In genomic region chr15:33111051-33111451, GRCh38 we compare ENCODE assay signal across 21 cellular contexts.
DNase-seq lines count a peak whose midpoint lies in the region; ATAC-seq, FAIRE-seq and TF ChIP-seq lines count a peak whose summit lies in the region.
"Had no signal": no experiment of that assay in that cellular context is flagged by ENCODE, and none has a peak within 500 bp of the region (broad histone marks: within the 10 kb centered on the region; RNA-seq: fewer than 3 reads in every experiment).

No MANE protein-coding gene starts in this region.

- no peak for FAIRE-seq in endothelial cell of umbilical vein (lab: Jason Lieb, UNC)
- no peak for FAIRE-seq in GM12891 (lab: Jason Lieb, UNC)

- H3K4me3 Mint-ChIP-seq in HFFc6 = peak overlapping the region; percentile 29; the same call in 1 of the 2 replicates
- H3K4me3 Mint-ChIP-seq: dendritic cell treated with granulocyte-macrophage colony-stimulating factor and Interleukin-4, amounts not matched to agents 40 ng/mL and 50 ng/mL, for 4 days; naive thymus-derived CD8-positive, alpha-beta T cell had no signal

- H3K4me2 ChIP-seq in PC-3 (ENCODE audit: low read length) = peak overlapping the region; percentile 67
- peak overlapping the region; percentile 31 for H3K4me2 ChIP-seq in endothelial cell of umbilical vein (ENCODE audit: insufficient read depth, low read length)

- H3K4me1 ChIP-seq in PC-3 (ENCODE audit: insufficient read depth, low read length) (peaks cover 45% of the 10 kb centered on the region), endothelial cell of umbilical vein (ENCODE audit: control insufficient read depth, extremely low read depth, insufficient read depth, low read length) (peaks cover 5% of the 10 kb centered on the region), neuron (ENCODE audit: insufficient read depth, low read length) (peaks cover 1% of the 10 kb centered on the region)
- H3K4me1 ChIP-seq: body of pancreas, suprapubic skin had no signal

- BruUV-seq in PC-3 (replicated peaks; lab: Mats Ljungman, UMichigan) (no TSS peak), endothelial cell of umbilical vein (replicated peaks; lab: Mats Ljungman, UMichigan) (no TSS peak)

- H2AFZ ChIP-seq in PC-3 (ENCODE audit: low read length) (no peak overlapping the region), endothelial cell of umbilical vein (ENCODE audit: low read depth, low read length) (no peak overlapping the region), neuron (ENCODE audit: low read depth, low read length) (peak overlapping the region; percentile 5)

- H3K9me3 Mint-ChIP-seq in HFFc6 = peaks cover 16% of the 10 kb centered on the region
- H3K9me3 Mint-ChIP-seq: dendritic cell treated with granulocyte-macrophage colony-stimulating factor and Interleukin-4, amounts not matched to agents 40 ng/mL and 50 ng/mL, for 4 days; naive thymus-derived CD8-positive, alpha-beta T cell had no signal

- H3K27me3 Mint-ChIP-seq in HFFc6 (ENCODE audit: insufficient read depth) = no peaks in the 10 kb centered on the region; the same call in 1 of the 2 replicates
- H3K27me3 Mint-ChIP-seq: dendritic cell treated with granulocyte-macrophage colony-stimulating factor and Interleukin-4, amounts not matched to agents 40 ng/mL and 50 ng/mL, for 4 days; naive thymus-derived CD8-positive, alpha-beta T cell had no signal

- no peaks in the 10 kb centered on the region for H3K9me2 ChIP-seq in PC-3 (replicated peaks; ENCODE audit: low read length)

- no peak overlapping the region for H3K4me3 ChIP-seq in PC-3 (ENCODE audit: low read length)
- H3K4me3 ChIP-seq in endothelial cell of umbilical vein (replicated peaks in 1 of 3; ENCODE audit: insufficient read depth in 1 of 3, low read depth in 1 of 3, low read length in 3 of 3) = no peak overlapping the region
- no peak overlapping the region for H3K4me3 ChIP-seq in neuron (ENCODE audit: low read length)
- H3K4me3 ChIP-seq: body of pancreas, HAP-1, lung, suprapubic skin had no signal

- H3K36me3 Mint-ChIP-seq in HFFc6 (ENCODE audit: low read depth) = peaks cover 34% of the 10 kb centered on the region
- H3K36me3 Mint-ChIP-seq: naive thymus-derived CD8-positive, alpha-beta T cell had no signal

- H3K27ac Mint-ChIP-seq in HFFc6 = peak overlapping the region; percentile 55
- H3K27ac Mint-ChIP-seq: dendritic cell treated with granulocyte-macrophage colony-stimulating factor and Interleukin-4, amounts not matched to agents 40 ng/mL and 50 ng/mL, for 4 days; naive thymus-derived CD8-positive, alpha-beta T cell; progenitor cell of endocrine pancreas had no signal

- no peak for TF ChIP-seq POLR2A in endothelial cell of umbilical vein (IDR thresholded peaks at IDR 0.05; ENCODE audit: low read depth, low read length)
- no peak for TF ChIP-seq POLR2A in GM12891 (IDR thresholded peaks at IDR 0.05; ENCODE audit: low read depth, low read length)

- H3F3A ChIP-seq in PC-3 (ENCODE audit: low read length, unreplicated experiment) = no peaks in the 10 kb centered on the region

- peak; percentile 75 for ATAC-seq in PC-3
- ATAC-seq: body of pancreas; naive thymus-derived CD8-positive, alpha-beta T cell had no signal

- CTCF ChIA-PET in PC-3 (lab: Charles Lee) (no interaction called here), endothelial cell of umbilical vein (lab: Charles Lee) (no interaction called here)

- H3K27me3 ChIP-seq in PC-3 (ENCODE audit: low read length) = no peaks in the 10 kb centered on the region
- no peaks in the 10 kb centered on the region for H3K27me3 ChIP-seq in endothelial cell of umbilical vein (ENCODE audit: control insufficient read depth in 2 of 2, insufficient read depth in 2 of 2, low read length in 2 of 2)
- H3K27me3 ChIP-seq in neuron (ENCODE audit: insufficient read depth, low read length) = no peaks in the 10 kb centered on the region
- H3K27me3 ChIP-seq: body of pancreas, suprapubic skin had no signal

- H3K9me3 ChIP-seq in PC-3 (ENCODE audit: low read length) (no peaks in the 10 kb centered on the region), endothelial cell of umbilical vein (replicated peaks; ENCODE audit: control insufficient read depth, insufficient read depth, low read length) (no peaks in the 10 kb centered on the region), neuron (ENCODE audit: low read length) (no peaks in the 10 kb centered on the region)
- H3K9me3 ChIP-seq: body of pancreas, HAP-1, suprapubic skin had no signal

- no peaks in the 10 kb centered on the region for H3K36me3 ChIP-seq in PC-3 (ENCODE audit: low read depth, low read length)
- no peaks in the 10 kb centered on the region for H3K36me3 ChIP-seq in endothelial cell of umbilical vein (ENCODE audit: control insufficient read depth in 2 of 2, extremely low read depth in 1 of 2, insufficient read depth in 2 of 2, low read length in 2 of 2)
- no peaks in the 10 kb centered on the region for H3K36me3 ChIP-seq in neuron (ENCODE audit: insufficient read depth, low read length)
- H3K36me3 ChIP-seq: HAP-1, suprapubic skin had no signal

- H3K9me1 ChIP-seq in endothelial cell of umbilical vein (replicated peaks; ENCODE audit: control insufficient read depth, extremely low read depth, insufficient read depth, low read length) = no peaks in the 10 kb centered on the region

- H3K4me1 Mint-ChIP-seq in HFFc6 (ENCODE audit: low read depth) = peaks cover 72% of the 10 kb centered on the region

- H3K9ac ChIP-seq in PC-3 (ENCODE audit: low read length) = peak overlapping the region; percentile 56
- no peak overlapping the region for H3K9ac ChIP-seq in endothelial cell of umbilical vein (replicated peaks; ENCODE audit: extremely low read depth, insufficient read depth, low read length)

- DNase-seq in HFFc6 (no peak), PC-3 (peak; percentile 86), endothelial cell of umbilical vein (ENCODE audit: low read depth, low spot score) (peak; percentile 80), NCI-H2029 (lab: John Stamatoyannopoulos, UW) (no peak), GM12891 (ENCODE audit: insufficient read length, low spot score) (no peak)
- no peak for DNase-seq in activated CD4-positive, alpha-beta T cell treated with anti-CD3 and anti-CD28 coated beads for 1 hour
- DNase-seq: activated CD4-positive, alpha-beta T cell treated with anti-CD3 and anti-CD28 coated beads, Interleukin-2, amount 50 U/mL, for 4 hours; activated naive CD4-positive, alpha-beta T cell treated with anti-CD3 and anti-CD28 coated beads, Interleukin-2, amount 50 U/mL, for 16 hours; body of pancreas; Kasumi-1; naive thymus-derived CD8-positive, alpha-beta T cell; NCI-H1105; Right ventricle myocardium superior; T-helper 1 cell had no signal

- H4K20me1 ChIP-seq in PC-3 (ENCODE audit: low read length) (no peaks in the 10 kb centered on the region), endothelial cell of umbilical vein (replicated peaks; ENCODE audit: control insufficient read depth, extremely low read depth, insufficient read depth, low read length) (no peaks in the 10 kb centered on the region)

- dilution Hi-C loops in endothelial cell of umbilical vein (cut with MboI; ENCODE audit: extremely low pct_ligation_motif_present, low sequenced_read_pairs) = no loop called here

- H3K79me2 ChIP-seq in PC-3 (ENCODE audit: low read length) = no peaks in the 10 kb centered on the region
- H3K79me2 ChIP-seq in endothelial cell of umbilical vein (ENCODE audit: control insufficient read depth, insufficient read depth, low read length) = no peaks in the 10 kb centered on the region

- TF ChIP-seq CTCF in HFFc6 (IDR thresholded peaks at IDR 0.05) (no peak), PC-3 (conservative IDR thresholded peaks at IDR 0.05; ENCODE audit: low read depth, low read length) (no peak), endothelial cell of umbilical vein (IDR thresholded peaks at IDR 0.05; ENCODE audit: extremely low read depth in 1 of 2, insufficient read depth in 1 of 2, low read depth in 1 of 2, low read length in 2 of 2) (no peak)

- peak overlapping the region; percentile 81 for H3K27ac ChIP-seq in PC-3 (ENCODE audit: low read length)
- H3K27ac ChIP-seq in endothelial cell of umbilical vein (ENCODE audit: insufficient read depth, low read depth, low read length) = no peak overlapping the region
- H3K27ac ChIP-seq: body of pancreas, epithelial cell of prostate, suprapubic skin had no signal

- intact Hi-C loops in PC-3 (cut with micrococcal nuclease) = loop anchor here (2.0 kb wide), 1 partner anchor 16 kb away; no protein-coding TSS in a partner anchor
- intact Hi-C loops in endothelial cell of umbilical vein (cut with micrococcal nuclease) = loop anchor here (1.0 kb wide), 1 partner anchor 15 kb away; no protein-coding TSS in a partner anchor

- POLR2A ChIA-PET in PC-3 (lab: Charles Lee; ENCODE audit: unreplicated experiment) = no interaction called here
- POLR2A ChIA-PET in endothelial cell of umbilical vein (lab: Charles Lee) = no interaction called here

TF ChIP-seq in endothelial cell of umbilical vein, 7 proteins besides CTCF, POLR2A, EP300 and RAD21:
- TF ChIP-seq MYC (IDR thresholded peaks at IDR 0.05; ENCODE audit: low read depth, low read length) (no peak), MAX (IDR thresholded peaks at IDR 0.05; ENCODE audit: insufficient read depth, insufficient read length) (no peak), JUN (IDR thresholded peaks at IDR 0.05; ENCODE audit: borderline replicate concordance, insufficient read depth, insufficient read length, low read depth) (no peak)

TF ChIP-seq in GM12891, 5 proteins besides CTCF, POLR2A, EP300 and RAD21:
- TF ChIP-seq PAX5 (IDR thresholded peaks at IDR 0.05; ENCODE audit: insufficient read depth, low read length, severe bottlenecking) = no peak

Comparison
In these comparisons a context has a peak if more than half of its experiments do, and no peak if none do; other contexts are left out.
1. DNase-seq: peak in PC-3 (single experiment) and endothelial cell of umbilical vein (single experiment); none in HFFc6 (single experiment), NCI-H2029 (single experiment), GM12891 (single experiment) and activated CD4-positive, alpha-beta T cell treated with anti-CD3 and anti-CD28 coated beads for 1 hour (single experiment).